Comparison of ENCODE assay signal across 8 cellular contexts in the genomic region with DNA sequence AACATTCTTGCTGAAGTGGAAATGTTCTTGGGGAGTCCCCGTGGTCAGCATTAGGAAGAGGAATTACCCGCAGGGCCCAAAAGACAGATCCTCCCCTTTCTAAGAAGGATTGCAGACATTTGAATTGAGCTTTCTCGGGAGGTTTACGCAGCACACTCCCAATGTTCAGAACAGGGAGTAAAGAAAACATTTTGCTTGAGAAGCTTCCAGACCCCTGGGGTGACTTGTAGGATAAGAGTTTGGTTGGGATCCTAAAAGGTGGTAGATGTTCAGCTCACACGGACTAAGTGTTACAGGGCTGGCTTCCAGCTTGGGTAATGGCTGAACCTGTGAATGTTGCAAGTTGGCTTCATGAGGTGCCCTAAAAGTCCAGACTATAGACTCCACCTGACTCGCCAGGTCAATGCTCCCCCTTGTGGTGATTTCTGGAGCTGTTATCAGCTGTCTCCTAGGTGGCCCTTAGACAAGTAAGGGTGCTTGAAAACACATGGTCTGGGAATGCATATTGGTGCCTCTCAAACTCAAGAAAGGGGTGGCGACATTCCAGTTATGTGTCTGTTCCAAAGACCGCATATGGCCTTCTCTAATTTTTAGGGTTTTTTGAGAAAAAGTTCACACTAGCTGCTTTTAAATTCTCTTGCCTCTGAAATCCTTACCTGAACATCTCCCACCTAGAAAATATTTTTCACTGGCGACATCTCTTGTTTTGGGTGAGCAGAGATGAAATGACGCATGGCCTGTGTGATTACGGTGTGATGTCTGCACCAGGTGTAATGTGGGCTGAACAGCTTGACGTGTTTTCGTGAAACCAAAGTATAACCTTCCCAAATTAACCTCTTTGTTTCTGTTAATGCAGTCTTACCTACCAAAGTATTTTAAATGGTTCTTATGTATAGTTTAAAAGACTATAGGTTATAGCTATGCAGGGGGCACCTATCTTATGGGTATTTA.
DNase-seq lines count a peak whose midpoint lies in the region; ATAC-seq, FAIRE-seq and TF ChIP-seq lines count a peak whose summit lies in the region.

No MANE protein-coding gene starts in this region.

- H3K9ac ChIP-seq in endothelial cell of umbilical vein (replicated peaks; ENCODE audit: extremely low read depth, insufficient read depth, low read length) (no peak overlapping the region), subcutaneous abdominal adipose tissue (ENCODE audit: low read length in 5 of 5) (no peak overlapping the region)

- peak; percentile 46 for DNase-seq in A673 (ENCODE audit: low spot score)
- DNase-seq in GM13977 (ENCODE audit: low spot score): peak; percentile 43
- peak; percentile 39 for DNase-seq in NCI-H460 (ENCODE audit: extremely low read depth, low read depth)
- DNase-seq in activated CD8-positive, alpha-beta memory T cell treated with anti-CD3 and anti-CD28 coated beads for 1 hour (ENCODE audit: extremely low read depth in 1 of 2, low read depth in 1 of 2): peak; percentile 13 to 34
- DNase-seq in endothelial cell of umbilical vein (ENCODE audit: low read depth, low spot score): peak; percentile 74
- DNase-seq in natural killer cell treated with Interleukin-12 subunit alpha and Interleukin-12 subunit beta and Interleukin-15 and Interleukin-18, amount 100 ng/mL, for 72 hours (ENCODE audit: low spot score): peak; percentile 70

- no peaks in the 10 kb centered on the region for H3K79me2 ChIP-seq in endothelial cell of umbilical vein (ENCODE audit: control insufficient read depth, insufficient read depth, low read length)

- H3K9me3 ChIP-seq in A673 (ENCODE audit: low read depth, low read length, poor library complexity, severe bottlenecking) (no peaks in the 10 kb centered on the region), endothelial cell of umbilical vein (replicated peaks; ENCODE audit: control insufficient read depth, insufficient read depth, low read length) (no peaks in the 10 kb centered on the region), subcutaneous abdominal adipose tissue (ENCODE audit: control insufficient read depth in 5 of 5, low read length in 5 of 5) (no peaks in the 10 kb centered on the region)

- peak; percentile 64 for TF ChIP-seq CTCF in A673 (conservative IDR thresholded peaks at IDR 0.05; ENCODE audit: low read depth, low read length)
- TF ChIP-seq CTCF in GM13977 (IDR thresholded peaks at IDR 0.05; ENCODE audit: extremely low read depth, insufficient read depth, missing control alignments): peak; percentile 81
- TF ChIP-seq CTCF in endothelial cell of umbilical vein (IDR thresholded peaks at IDR 0.05; ENCODE audit: extremely low read depth in 1 of 2, insufficient read depth in 1 of 2, low read depth in 1 of 2, low read length in 2 of 2): peak; percentile 74 to 83

- H3K27ac Mint-ChIP-seq in natural killer cell treated with Interleukin-12 subunit alpha and Interleukin-12 subunit beta and Interleukin-15 and Interleukin-18, amount 100 ng/mL, for 72 hours: no peak overlapping the region

- H3K4me1 ChIP-seq in A673 (ENCODE audit: insufficient read depth, low read length, poor library complexity, severe bottlenecking) (no peaks in the 10 kb centered on the region), endothelial cell of umbilical vein (ENCODE audit: control insufficient read depth, extremely low read depth, insufficient read depth, low read length) (no peaks in the 10 kb centered on the region), subcutaneous abdominal adipose tissue (ENCODE audit: control insufficient read depth in 5 of 5, insufficient read depth in 5 of 5, low read length in 5 of 5) (peaks cover 0 to 14% (median 0%) of the 10 kb centered on the region in 5 donors)

- no peaks in the 10 kb centered on the region for H3K36me3 ChIP-seq in A673 (ENCODE audit: insufficient read depth, low read length, poor library complexity, severe bottlenecking)
- no peaks in the 10 kb centered on the region for H3K36me3 ChIP-seq in endothelial cell of umbilical vein (ENCODE audit: control insufficient read depth in 2 of 2, extremely low read depth in 1 of 2, insufficient read depth in 2 of 2, low read length in 2 of 2)
- H3K36me3 ChIP-seq in subcutaneous abdominal adipose tissue (ENCODE audit: control insufficient read depth in 5 of 5, insufficient read depth in 5 of 5, low read length in 5 of 5): no peaks in the 10 kb centered on the region

- dilution Hi-C loops in endothelial cell of umbilical vein (cut with MboI; ENCODE audit: extremely low pct_ligation_motif_present, low sequenced_read_pairs): loop anchor here (25.0 kb wide), 1 partner anchor 435 kb away; no protein-coding TSS in a partner anchor

- H3K27ac ChIP-seq in A673 (ENCODE audit: low read depth, low read length, poor library complexity, severe bottlenecking) (no peak overlapping the region), endothelial cell of umbilical vein (ENCODE audit: insufficient read depth, low read depth, low read length) (no peak overlapping the region), subcutaneous abdominal adipose tissue (ENCODE audit: low read depth, low read length) (peak overlapping the region; percentile 73)

- no peaks in the 10 kb centered on the region for H3K4me1 Mint-ChIP-seq in natural killer cell treated with Interleukin-12 subunit alpha and Interleukin-12 subunit beta and Interleukin-15 and Interleukin-18, amount 100 ng/mL, for 72 hours (ENCODE audit: low read depth in 2 of 2)

- H2AFZ ChIP-seq in endothelial cell of umbilical vein (ENCODE audit: low read depth, low read length): no peak overlapping the region

- ATAC-seq in HG02884 (IDR thresholded peaks at IDR 0.05; ENCODE audit: unreplicated experiment): peak; percentile 95
- peak in 1 of 2 donors; percentile 69 for ATAC-seq in natural killer cell treated with Interleukin-12 subunit alpha and Interleukin-12 subunit beta and Interleukin-15 and Interleukin-18, amount 100 ng/mL, for 72 hours

- H3K9me1 ChIP-seq in endothelial cell of umbilical vein (replicated peaks; ENCODE audit: control insufficient read depth, extremely low read depth, insufficient read depth, low read length): no peaks in the 10 kb centered on the region

- H3K4me3 ChIP-seq in A673 (ENCODE audit: low read depth, low read length, poor library complexity, severe bottlenecking) (no peak overlapping the region), endothelial cell of umbilical vein (replicated peaks in 1 of 3; ENCODE audit: insufficient read depth in 1 of 3, low read depth in 1 of 3, low read length in 3 of 3) (no peak overlapping the region), subcutaneous abdominal adipose tissue (ENCODE audit: low read depth in 1 of 5, low read length in 5 of 5) (no peak overlapping the region)

- intact Hi-C loops in A673 (cut with micrococcal nuclease; ENCODE audit: unreplicated experiment) (loop anchor here (5.0 kb wide), 1 partner anchor 570 kb away; no protein-coding TSS in a partner anchor), endothelial cell of umbilical vein (cut with micrococcal nuclease) (loop anchor here (1.0 kb wide), 2 partner anchors 546 to 568 kb away; no protein-coding TSS in a partner anchor)

- CTCF ChIA-PET in A673 (lab: Charles Lee): interaction anchor here (0.6 to 1.7 kb wide), 3 partner anchors 318 to 546 kb away, joined by 3 to 11 read pairs (median 4); no protein-coding TSS in a partner anchor
- CTCF ChIA-PET in endothelial cell of umbilical vein (lab: Charles Lee): interaction anchor here (0.5 to 10.6 kb wide), 42 partner anchors 9 to 586 kb away, joined by 3 to 284 read pairs (median 4); no protein-coding TSS in a partner anchor

- H3K36me3 Mint-ChIP-seq in natural killer cell treated with Interleukin-12 subunit alpha and Interleukin-12 subunit beta and Interleukin-15 and Interleukin-18, amount 100 ng/mL, for 72 hours: no peaks in the 10 kb centered on the region

- H3K4me2 ChIP-seq in endothelial cell of umbilical vein (ENCODE audit: insufficient read depth, low read length): no peak overlapping the region

- no TSS peak for BruUV-seq in A673 (replicated peaks; lab: Mats Ljungman, UMichigan)
- BruUV-seq in endothelial cell of umbilical vein (replicated peaks; lab: Mats Ljungman, UMichigan): no TSS peak

- H4K20me1 ChIP-seq in endothelial cell of umbilical vein (replicated peaks; ENCODE audit: control insufficient read depth, extremely low read depth, insufficient read depth, low read length): no peaks in the 10 kb centered on the region

- H3K4me3 Mint-ChIP-seq in natural killer cell treated with Interleukin-12 subunit alpha and Interleukin-12 subunit beta and Interleukin-15 and Interleukin-18, amount 100 ng/mL, for 72 hours: no peak overlapping the region

- TF ChIP-seq POLR2A in endothelial cell of umbilical vein (IDR thresholded peaks at IDR 0.05; ENCODE audit: low read depth, low read length): no peak

- no peaks in the 10 kb centered on the region for H3K9me3 Mint-ChIP-seq in natural killer cell treated with Interleukin-12 subunit alpha and Interleukin-12 subunit beta and Interleukin-15 and Interleukin-18, amount 100 ng/mL, for 72 hours

- POLR2A ChIA-PET in A673 (lab: Charles Lee; ENCODE audit: low non-redundant PET) (no interaction called here), endothelial cell of umbilical vein (lab: Charles Lee) (no interaction called here)

- peak; percentile 84 for FAIRE-seq in endothelial cell of umbilical vein (lab: Jason Lieb, UNC)

- H3K27me3 Mint-ChIP-seq in natural killer cell treated with Interleukin-12 subunit alpha and Interleukin-12 subunit beta and Interleukin-15 and Interleukin-18, amount 100 ng/mL, for 72 hours: peaks cover 4 to 22% of the 10 kb centered on the region in 2 donors

- in situ Hi-C loops in GM13977 (cut with MboI; ENCODE audit: low pct_unique_long_range_greater_than_20kb, low sequenced_read_pairs, unreplicated experiment): loop anchor here (25.0 kb wide), 1 partner anchor 410 kb away; no protein-coding TSS in a partner anchor

- H3K27me3 ChIP-seq in A673 (replicated peaks; ENCODE audit: insufficient read depth, low read depth, low read length, poor library complexity) (no peaks in the 10 kb centered on the region), endothelial cell of umbilical vein (ENCODE audit: control insufficient read depth in 2 of 2, insufficient read depth in 2 of 2, low read length in 2 of 2) (peaks cover 14 to 17% of the 10 kb centered on the region in 2 experiments), subcutaneous abdominal adipose tissue (ENCODE audit: control insufficient read depth in 5 of 5, insufficient read depth in 4 of 5, low read length in 5 of 5) (no peaks in the 10 kb centered on the region)

TF ChIP-seq in endothelial cell of umbilical vein, 7 proteins besides CTCF, POLR2A, EP300 and RAD21 (continues in another document):
- TF ChIP-seq GATA2 (IDR thresholded peaks at IDR 0.05; ENCODE audit: insufficient read depth, insufficient read length, low read depth, low read length): no peak
- TF ChIP-seq EZH2 (IDR thresholded peaks at IDR 0.05; ENCODE audit: borderline replicate concordance, low read depth, low read length, severe bottlenecking): no peak
- TF ChIP-seq, protein P1, sequence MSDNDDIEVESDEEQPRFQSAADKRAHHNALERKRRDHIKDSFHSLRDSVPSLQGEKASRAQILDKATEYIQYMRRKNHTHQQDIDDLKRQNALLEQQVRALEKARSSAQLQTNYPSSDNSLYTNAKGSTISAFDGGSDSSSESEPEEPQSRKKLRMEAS (IDR thresholded peaks at IDR 0.05; ENCODE audit: insufficient read depth, insufficient read length): no peak
- no peak for TF ChIP-seq JUN (IDR thresholded peaks at IDR 0.05; ENCODE audit: borderline replicate concordance, insufficient read depth, insufficient read length, low read depth)

Comparison
In these comparisons a context has a peak if more than half of its experiments do, and no peak if none do; other contexts are left out.
1. DNase-seq: peak in every context shown above with its lines; median percentile 74 in endothelial cell of umbilical vein; 70 in natural killer cell treated with Interleukin-12 subunit alpha and Interleukin-12 subunit beta and Interleukin-15 and Interleukin-18, amount 100 ng/mL, for 72 hours; 46 in A673; 43 in GM13977; 39 in NCI-H460; 24 in activated CD8-positive, alpha-beta memory T cell treated with anti-CD3 and anti-CD28 coated beads for 1 hour.